In genomic region chr12:98211914-98212695, GRCh38 we compare ENCODE assay signal across 18 cellular contexts.
A peak's percentile ranks its signal among the peaks of the same experiment; 100 is the strongest.
DNase-seq lines count a peak whose midpoint lies in the region; ATAC-seq, FAIRE-seq and TF ChIP-seq lines count a peak whose summit lies in the region.
"Had no signal": no experiment of that assay in that cellular context is flagged by ENCODE, and none has a peak within 500 bp of the region (broad histone marks: within the 10 kb centered on the region; RNA-seq: fewer than 3 reads in every experiment).

No MANE protein-coding gene starts in this region.

- H3K9me3 ChIP-seq in SJCRH30 (replicated peaks) (no peaks in the 10 kb centered on the region), small intestine (ENCODE audit: control insufficient read depth, low read depth) (no peaks in the 10 kb centered on the region)
- H3K9me3 ChIP-seq: body of pancreas, esophagus squamous epithelium had no signal

- no peaks in the 10 kb centered on the region for H3K4me1 ChIP-seq in SJCRH30
- no peaks in the 10 kb centered on the region for H3K4me1 ChIP-seq in small intestine (ENCODE audit: control insufficient read depth in 2 of 2, insufficient read depth in 1 of 2, low read depth in 1 of 2, low read length in 1 of 2)
- H3K4me1 ChIP-seq: body of pancreas, esophagus squamous epithelium had no signal

- H3K36me3 Mint-ChIP-seq in natural killer cell treated with Interleukin-12 subunit alpha and Interleukin-12 subunit beta and Interleukin-15 and Interleukin-18, amount 100 ng/mL, for 72 hours = no peaks in the 10 kb centered on the region
- no peaks in the 10 kb centered on the region for H3K36me3 Mint-ChIP-seq in natural killer cell

- WGBS in small intestine, 3 donors = 54 to 68% (median 59%) methylated on average over 8 of the region's 8 CpGs

- H3K27me3 ChIP-seq in SJCRH30 = no peaks in the 10 kb centered on the region
- no peaks in the 10 kb centered on the region for H3K27me3 ChIP-seq in small intestine (ENCODE audit: control insufficient read depth in 2 of 2, insufficient read depth in 2 of 2, low read length in 2 of 2)
- H3K27me3 ChIP-seq: body of pancreas, esophagus squamous epithelium had no signal

- peaks cover 4% of the 10 kb centered on the region for H3K9me3 Mint-ChIP-seq in natural killer cell treated with Interleukin-12 subunit alpha and Interleukin-12 subunit beta and Interleukin-15 and Interleukin-18, amount 100 ng/mL, for 72 hours
- peaks cover 0 to 3% of the 10 kb centered on the region in 2 donors for H3K9me3 Mint-ChIP-seq in natural killer cell
- H3K9me3 Mint-ChIP-seq: activated naive CD4-positive, alpha-beta T cell treated with anti-CD3 and anti-CD28 coated beads for 36 hours; CD4-positive, alpha-beta T cell had no signal

- H3K4me3 Mint-ChIP-seq in natural killer cell treated with Interleukin-12 subunit alpha and Interleukin-12 subunit beta and Interleukin-15 and Interleukin-18, amount 100 ng/mL, for 72 hours = no peak overlapping the region
- H3K4me3 Mint-ChIP-seq in natural killer cell = no peak overlapping the region
- H3K4me3 Mint-ChIP-seq: activated naive CD4-positive, alpha-beta T cell treated with anti-CD3 and anti-CD28 coated beads for 36 hours; CD4-positive, alpha-beta T cell had no signal

- H3K36me3 ChIP-seq in SJCRH30 (no peaks in the 10 kb centered on the region), small intestine (ENCODE audit: control insufficient read depth in 2 of 2, insufficient read depth in 2 of 2, low read length in 2 of 2) (no peaks in the 10 kb centered on the region)
- H3K36me3 ChIP-seq: esophagus squamous epithelium had no signal

- FAIRE-seq in small intestine (lab: Jason Lieb, UNC) = no peak
- FAIRE-seq: islet of Langerhans had no signal

- no peak for TF ChIP-seq CTCF in natural killer cell (IDR thresholded peaks at IDR 0.05)

- H3K27ac ChIP-seq in SJCRH30 (no peak overlapping the region), small intestine (ENCODE audit: low read depth in 1 of 2, low read length in 1 of 2) (no peak overlapping the region)
- H3K27ac ChIP-seq: body of pancreas, esophagus squamous epithelium had no signal

- ATAC-seq in natural killer cell treated with Interleukin-12 subunit alpha and Interleukin-12 subunit beta and Interleukin-15 and Interleukin-18, amount 100 ng/mL, for 72 hours = peak; percentile 31 to 63
- ATAC-seq in natural killer cell (no peak), GM18517 (IDR thresholded peaks at IDR 0.05; ENCODE audit: unreplicated experiment) (no peak), left colon (no peak)
- ATAC-seq: body of pancreas had no signal

- H3K4me1 Mint-ChIP-seq in natural killer cell treated with Interleukin-12 subunit alpha and Interleukin-12 subunit beta and Interleukin-15 and Interleukin-18, amount 100 ng/mL, for 72 hours (ENCODE audit: low read depth in 2 of 2) = no peaks in the 10 kb centered on the region
- H3K4me1 Mint-ChIP-seq in natural killer cell = no peaks in the 10 kb centered on the region

- peaks cover 13 to 17% of the 10 kb centered on the region in 2 donors for H3K27me3 Mint-ChIP-seq in natural killer cell treated with Interleukin-12 subunit alpha and Interleukin-12 subunit beta and Interleukin-15 and Interleukin-18, amount 100 ng/mL, for 72 hours
- H3K27me3 Mint-ChIP-seq in natural killer cell (ENCODE audit: low read depth in 2 of 2) = peaks cover 0 to 4% of the 10 kb centered on the region in 2 donors

- H3K4me3 ChIP-seq in SJCRH30 = no peak overlapping the region
- no peak overlapping the region for H3K4me3 ChIP-seq in small intestine (ENCODE audit: low read depth in 1 of 2, low read length in 2 of 2)
- H3K4me3 ChIP-seq: body of pancreas, esophagus squamous epithelium had no signal

- intact Hi-C loops in natural killer cell (cut with micrococcal nuclease) (no loop called here), left colon (cut with DNase I, micrococcal nuclease) (no loop called here)

- H3K27ac Mint-ChIP-seq in natural killer cell treated with Interleukin-12 subunit alpha and Interleukin-12 subunit beta and Interleukin-15 and Interleukin-18, amount 100 ng/mL, for 72 hours = no peak overlapping the region
- no peak overlapping the region for H3K27ac Mint-ChIP-seq in natural killer cell
- H3K27ac Mint-ChIP-seq: activated naive CD4-positive, alpha-beta T cell treated with anti-CD3 and anti-CD28 coated beads for 36 hours; CD4-positive, alpha-beta T cell had no signal

- DNase-seq in natural killer cell treated with Interleukin-12 subunit alpha and Interleukin-12 subunit beta and Interleukin-15 and Interleukin-18, amount 100 ng/mL, for 72 hours (ENCODE audit: low spot score) = no peak
- DNase-seq in natural killer cell (no peak), SJCRH30 (peak; percentile 12 to 15), islet precursor cell (peak; percentile 52), small intestine (no peak), left colon (no peak)
- DNase-seq in activated CD8-positive, alpha-beta memory T cell treated with anti-CD3 and anti-CD28 coated beads, Interleukin-2, amount 50 U/mL, for 4 hours = no peak
- DNase-seq: activated CD4-positive, alpha-beta T cell treated with anti-CD3 and anti-CD28 coated beads, Interleukin-2, amount 50 U/mL, for 1 hour; activated naive CD4-positive, alpha-beta T cell treated with anti-CD3 and anti-CD28 coated beads for 36 hours; activated T-cell treated with anti-CD3 and anti-CD28 coated beads for 4 hours; body of pancreas; CD4-positive, alpha-beta T cell; esophagus squamous epithelium; mesenchymal stem cell; NCI-H748 treated with DMSO at 0.1 percent for 48 hours; stimulated activated naive CD4-positive, alpha-beta T cell had no signal

Comparison
In these comparisons a context has a peak if more than half of its experiments do, and no peak if none do; other contexts are left out.
1. ATAC-seq: peak in natural killer cell treated with Interleukin-12 subunit alpha and Interleukin-12 subunit beta and Interleukin-15 and Interleukin-18, amount 100 ng/mL, for 72 hours (2 of 2); none in natural killer cell (0 of 3), GM18517 (single experiment) and left colon (single experiment).
2. DNase-seq: peak in SJCRH30 (2 of 2) and islet precursor cell (single experiment); none in natural killer cell treated with Interleukin-12 subunit alpha and Interleukin-12 subunit beta and Interleukin-15 and Interleukin-18, amount 100 ng/mL, for 72 hours (single experiment), natural killer cell (single experiment), small intestine (single experiment), activated CD8-positive, alpha-beta memory T cell treated with anti-CD3 and anti-CD28 coated beads, Interleukin-2, amount 50 U/mL, for 4 hours (single experiment) and left colon (0 of 2).